22 cellular contexts compared by ENCODE assay signal in genomic region chr10:10591682-10592412, GRCh38.
DNase-seq lines count a peak whose midpoint lies in the region; ATAC-seq and TF ChIP-seq lines count a peak whose summit lies in the region.
"Had no signal": no experiment of that assay in that cellular context is flagged by ENCODE, and none has a peak within 500 bp of the region (broad histone marks: within the 10 kb centered on the region; RNA-seq: fewer than 3 reads in every experiment).

No MANE protein-coding gene starts in this region.

- DNase-seq in Ammon's horn (ENCODE audit: low spot score) (peak; percentile 26), NCI-H748 treated with DMSO at 0.1 percent for 48 hours (lab: John Stamatoyannopoulos, UW) (peak; percentile 43), glutamatergic neuron (peak; percentile 20), neural progenitor cell (ENCODE audit: low spot score) (peak; percentile 16), HuH-7 (ENCODE audit: low spot score) (no peak), cerebellum (ENCODE audit: low spot score) (no peak), glomerular visceral epithelial cell (ENCODE audit: extremely low spot score) (no peak)
- DNase-seq: activated naive CD8-positive, alpha-beta T cell treated with anti-CD3 and anti-CD28 coated beads, Interleukin-2, amount 10 ng/mL, durations not matched to agents 7 days and 5 days; DMS 273 treated with DMSO at 0.1 percent for 48 hours; NCI-H1930; NCI-H446; ovary; stimulated activated CD4-positive, alpha-beta T cell treated with anti-CD3 and anti-CD28 coated beads, Interleukin-4, amount 100 ng/mL, for 1 hour; SW 1271; uterus had no signal

- H3K27me3 Mint-ChIP-seq in glutamatergic neuron (ENCODE audit: unreplicated experiment), result peaks cover 5% of the 10 kb centered on the region
- peaks cover 4% of the 10 kb centered on the region for H3K27me3 Mint-ChIP-seq in neural progenitor cell (ENCODE audit: insufficient read depth, low read depth)

- no peaks in the 10 kb centered on the region for H3K36me3 ChIP-seq in neural progenitor cell
- H3K36me3 ChIP-seq: ovary, uterus had no signal

- H2AFZ ChIP-seq in neural progenitor cell (replicated peaks), result peak overlapping the region; percentile 9

- no peaks in the 10 kb centered on the region for H4K20me1 ChIP-seq in neural progenitor cell (ENCODE audit: low read depth)

- peak overlapping the region; percentile 28 for H3K27ac Mint-ChIP-seq in glutamatergic neuron (ENCODE audit: unreplicated experiment)
- H3K27ac Mint-ChIP-seq in neural progenitor cell, result peak overlapping the region; percentile 36
- H3K27ac Mint-ChIP-seq: activated naive CD8-positive, alpha-beta T cell treated with anti-CD3 and anti-CD28 coated beads, Interleukin-2, amount 10 ng/mL, durations not matched to agents 7 days and 5 days; activated T-helper 1 cell treated with anti-CD3 and anti-CD28 coated beads, Interleukin-12 subunit alpha, Interleukin-12 subunit beta, Interleukin-2, Interleukin-4 antibody, amounts not matched to agents 30 ng/mL and 10 ng/mL and 1 ng/mL, durations not matched to agents 14 hours and 24 hours and 36 hours had no signal

- no peaks in the 10 kb centered on the region for H3K9me3 Mint-ChIP-seq in glutamatergic neuron (ENCODE audit: unreplicated experiment)
- no peaks in the 10 kb centered on the region for H3K9me3 Mint-ChIP-seq in neural progenitor cell
- H3K9me3 Mint-ChIP-seq: activated naive CD8-positive, alpha-beta T cell treated with anti-CD3 and anti-CD28 coated beads, Interleukin-2, amount 10 ng/mL, durations not matched to agents 7 days and 5 days; activated T-helper 1 cell treated with anti-CD3 and anti-CD28 coated beads, Interleukin-12 subunit alpha, Interleukin-12 subunit beta, Interleukin-2, Interleukin-4 antibody, amounts not matched to agents 30 ng/mL and 10 ng/mL and 1 ng/mL, durations not matched to agents 14 hours and 24 hours and 36 hours had no signal

- H3K4me2 ChIP-seq in neural progenitor cell, result no peak overlapping the region
- H3K4me2 ChIP-seq: smooth muscle cell had no signal

- H3K4me1 ChIP-seq in neural progenitor cell, result peaks cover 13% of the 10 kb centered on the region
- H3K4me1 ChIP-seq: uterus had no signal

- no peak overlapping the region for H3K9ac ChIP-seq in neural progenitor cell

- no peaks in the 10 kb centered on the region for H3K9me3 ChIP-seq in neural progenitor cell (ENCODE audit: low read depth)
- H3K9me3 ChIP-seq: ovary, uterus had no signal

- H3K36me3 Mint-ChIP-seq in glutamatergic neuron (ENCODE audit: unreplicated experiment) (no peaks in the 10 kb centered on the region), neural progenitor cell (no peaks in the 10 kb centered on the region)
- H3K36me3 Mint-ChIP-seq: activated naive CD8-positive, alpha-beta T cell treated with anti-CD3 and anti-CD28 coated beads, Interleukin-2, amount 10 ng/mL, durations not matched to agents 7 days and 5 days had no signal

- H3K4me1 Mint-ChIP-seq in glutamatergic neuron (ENCODE audit: low read depth, unreplicated experiment), result peaks cover 16% of the 10 kb centered on the region
- peaks cover 6% of the 10 kb centered on the region for H3K4me1 Mint-ChIP-seq in neural progenitor cell
- H3K4me1 Mint-ChIP-seq: activated naive CD8-positive, alpha-beta T cell treated with anti-CD3 and anti-CD28 coated beads, Interleukin-2, amount 10 ng/mL, durations not matched to agents 7 days and 5 days had no signal

- H3K4me3 Mint-ChIP-seq in glutamatergic neuron (ENCODE audit: unreplicated experiment), result peak overlapping the region; percentile 17
- no peak overlapping the region for H3K4me3 Mint-ChIP-seq in neural progenitor cell
- H3K4me3 Mint-ChIP-seq: activated naive CD8-positive, alpha-beta T cell treated with anti-CD3 and anti-CD28 coated beads, Interleukin-2, amount 10 ng/mL, durations not matched to agents 7 days and 5 days; activated T-helper 1 cell treated with anti-CD3 and anti-CD28 coated beads, Interleukin-12 subunit alpha, Interleukin-12 subunit beta, Interleukin-2, Interleukin-4 antibody, amounts not matched to agents 30 ng/mL and 10 ng/mL and 1 ng/mL, durations not matched to agents 14 hours and 24 hours and 36 hours had no signal

- ATAC-seq in GM21717 (IDR thresholded peaks at IDR 0.05; ENCODE audit: unreplicated experiment), result no peak
- ATAC-seq: esophagus mucosa, HCT116 had no signal

- no peaks in the 10 kb centered on the region for H3K27me3 ChIP-seq in neural progenitor cell
- H3K27me3 ChIP-seq: ovary, uterus had no signal

- no peak for TF ChIP-seq CTCF in glutamatergic neuron (IDR thresholded peaks at IDR 0.05; ENCODE audit: partially characterized antibody, unreplicated experiment)
- no peak for TF ChIP-seq CTCF in neural progenitor cell (IDR thresholded peaks at IDR 0.05)

- no peak overlapping the region for H3K27ac ChIP-seq in neural progenitor cell
- H3K27ac ChIP-seq: HL-60, ovary, uterus had no signal

- no peak overlapping the region for H3K4me3 ChIP-seq in neural progenitor cell
- H3K4me3 ChIP-seq: lung, ovary, smooth muscle cell, uterus had no signal

- H3F3A ChIP-seq in neural progenitor cell (ENCODE audit: low read depth), result no peaks in the 10 kb centered on the region

- H3K79me2 ChIP-seq in neural progenitor cell (ENCODE audit: low read depth), result no peaks in the 10 kb centered on the region

Comparison
In these comparisons a context has a peak if more than half of its experiments do, and no peak if none do; other contexts are left out.
1. DNase-seq: peak in Ammon's horn (single experiment), NCI-H748 treated with DMSO at 0.1 percent for 48 hours (single experiment), glutamatergic neuron (single experiment) and neural progenitor cell (single experiment); none in HuH-7 (single experiment), cerebellum (single experiment) and glomerular visceral epithelial cell (single experiment).